ENCODE assay signal across 24 cellular contexts in the genomic region with DNA sequence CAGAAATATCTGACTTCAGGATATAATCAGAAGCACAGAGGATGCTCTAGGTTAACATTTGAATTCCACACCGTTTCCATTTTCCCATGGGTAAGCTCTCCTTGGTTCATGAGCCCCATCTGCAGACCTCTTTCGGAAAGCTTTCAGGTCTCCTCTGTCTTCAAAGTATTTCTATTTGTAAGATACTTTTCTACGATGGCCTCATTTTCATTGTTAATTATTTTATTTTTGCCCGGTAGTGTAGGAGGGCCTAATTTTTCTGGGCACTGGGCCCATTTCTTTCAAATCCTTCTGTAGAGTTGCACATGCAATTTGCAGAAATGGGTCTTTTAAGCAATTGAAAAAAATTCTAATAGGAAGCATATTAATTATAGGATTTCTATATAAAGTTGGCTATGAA. TPM values are rescaled to one million over a fixed set of nuclear protein-coding genes. Genes with fewer than 3 reads are reported as not detected.
DNase-seq lines count a peak whose midpoint lies in the region; ATAC-seq, FAIRE-seq and TF ChIP-seq lines count a peak whose summit lies in the region.
"Had no signal": no experiment of that assay in that cellular context is flagged by ENCODE, and none has a peak within 500 bp of the region (broad histone marks: within the 10 kb centered on the region; RNA-seq: fewer than 3 reads in every experiment).

No MANE protein-coding gene starts in this region.

- FAIRE-seq in D721Med (lab: Jason Lieb, UNC): no peak
- FAIRE-seq: HTR-8/SVneo had no signal

- H3K27me3 ChIP-seq in adipocyte (replicated peaks; ENCODE audit: control insufficient read depth, insufficient read depth, low read length) (no peaks in the 10 kb centered on the region), HAP-1 (ENCODE audit: low read depth) (no peaks in the 10 kb centered on the region)
- H3K27me3 ChIP-seq: foreskin keratinocyte, hepatocyte, upper lobe of left lung had no signal

- H3K4me1 ChIP-seq in adipocyte (ENCODE audit: control insufficient read depth, insufficient read depth, low read length) (no peaks in the 10 kb centered on the region), HAP-1 (peaks cover 70% of the 10 kb centered on the region)
- H3K4me1 ChIP-seq: foreskin keratinocyte, upper lobe of left lung had no signal

- H3K36me3 ChIP-seq in adipocyte (ENCODE audit: control insufficient read depth, insufficient read depth, low read length, severe bottlenecking): peaks cover 79% of the 10 kb centered on the region
- peaks cover 27% of the 10 kb centered on the region for H3K36me3 ChIP-seq in HAP-1 (replicated peaks)

- DNase-seq in D721Med (ENCODE audit: insufficient read length, low spot score) (no peak), NCI-H1105 (lab: John Stamatoyannopoulos, UW) (peak; percentile 65), adipocyte (ENCODE audit: low read depth) (peak; percentile 7), fibroblast of villous mesenchyme (ENCODE audit: low read depth) (peak; percentile 8), DMS153 treated with DMSO at 0.1 percent for 48 hours (lab: John Stamatoyannopoulos, UW; ENCODE audit: unreplicated experiment) (no peak), NCI-H2196 treated with DMSO at 0.1 percent for 48 hours (lab: John Stamatoyannopoulos, UW; ENCODE audit: unreplicated experiment) (no peak), HAP-1 (ENCODE audit: low spot score in 2 of 2) (no peak)
- DNase-seq: activated CD4-positive, alpha-beta T cell treated with anti-CD3 and anti-CD28 coated beads, Interleukin-2, amount 10 ng/mL, durations not matched to agents 24 days and 14 days; aorta; CD4-positive, alpha-beta memory T cell; dermis blood vessel endothelial cell; DMS53; foreskin keratinocyte; GDM1; left ventricle myocardium inferior; naive thymus-derived CD4-positive, alpha-beta T cell; occipital lobe; RPMI8226; upper lobe of left lung had no signal

- no peak overlapping the region for H3K9ac ChIP-seq in adipocyte (ENCODE audit: low read length)

- peak; percentile 16 for TF ChIP-seq CTCF in D721Med (IDR thresholded peaks at IDR 0.05; ENCODE audit: insufficient read depth, missing control alignments)
- no peak for TF ChIP-seq CTCF in fibroblast of villous mesenchyme (IDR thresholded peaks at IDR 0.05; ENCODE audit: insufficient read depth, low read depth, low read length)

- in situ Hi-C loops in HAP-1 (cut with MboI; ENCODE audit: low sequenced_read_pairs): no loop called here

- H3K9me3 ChIP-seq in adipocyte (ENCODE audit: control insufficient read depth, low read length) (no peaks in the 10 kb centered on the region), HAP-1 (no peaks in the 10 kb centered on the region)
- H3K9me3 ChIP-seq: left ventricle myocardium inferior, upper lobe of left lung had no signal

- no peak for ATAC-seq in HG03442 (IDR thresholded peaks at IDR 0.05; ENCODE audit: unreplicated experiment)
- ATAC-seq: activated naive CD4-positive, alpha-beta T cell treated with anti-CD3 and anti-CD28 coated beads, Interleukin-2, amount 50 U/mL, for 72 hours; foreskin keratinocyte; naive thymus-derived CD4-positive, alpha-beta T cell had no signal

- no peak overlapping the region for H3K4me3 ChIP-seq in adipocyte (ENCODE audit: low read length)
- H3K4me3 ChIP-seq in fibroblast of villous mesenchyme (ENCODE audit: low read depth, low read length): no peak overlapping the region
- no peak overlapping the region for H3K4me3 ChIP-seq in HAP-1
- H3K4me3 ChIP-seq: hepatocyte, left ventricle myocardium inferior, skin epidermis, upper lobe of left lung had no signal

RNA-seq across cellular contexts. Expression of a gene that starts 53.8 kb away (rescaled TPM):
- 49.9 and 63.9 TPM in 2 replicates for total RNA-seq in fibroblast of villous mesenchyme

Comparison
In these comparisons a context has a peak if more than half of its experiments do, and no peak if none do; other contexts are left out.
1. DNase-seq: peak in NCI-H1105 (single experiment), adipocyte (single experiment) and fibroblast of villous mesenchyme (single experiment); none in D721Med (single experiment), DMS153 treated with DMSO at 0.1 percent for 48 hours (single experiment), NCI-H2196 treated with DMSO at 0.1 percent for 48 hours (single experiment) and HAP-1 (0 of 2).